Comparison of ENCODE assay signal across 8 cellular contexts in the genomic region with DNA sequence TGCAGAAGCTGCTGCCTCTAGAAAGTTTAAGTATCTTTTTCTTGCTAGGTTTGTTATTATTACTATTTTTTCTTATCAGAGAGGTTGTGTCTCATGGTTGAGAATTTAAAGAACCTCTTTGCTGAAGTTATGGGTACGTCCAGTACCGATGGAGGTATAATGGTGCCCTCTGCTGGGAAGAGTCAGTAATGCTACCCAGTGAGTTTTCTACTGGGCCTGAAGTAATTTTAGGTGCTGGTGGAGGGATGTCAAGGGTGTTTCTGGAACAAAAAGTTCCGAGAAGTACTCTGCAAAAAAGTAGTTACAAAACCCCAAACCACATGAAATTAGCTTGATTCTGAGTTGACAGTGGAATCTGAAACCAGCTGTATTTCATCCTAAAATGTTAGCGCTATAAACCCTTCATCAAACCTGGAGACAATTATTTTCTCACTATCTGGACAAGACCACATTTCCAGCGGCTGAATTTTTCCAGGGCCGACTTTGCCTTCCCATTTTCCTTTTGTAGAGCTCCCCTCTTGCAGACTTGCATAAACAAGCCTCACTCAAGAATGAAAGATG.
DNase-seq lines count a peak whose midpoint lies in the region; ATAC-seq, FAIRE-seq and TF ChIP-seq lines count a peak whose summit lies in the region.

No MANE protein-coding gene starts in this region.

- no peak overlapping the region for H3K14ac ChIP-seq in H1 (ENCODE audit: insufficient read length)

- peak in 2 of 3 experiments; percentile 54 to 59; a peak in 3 of 4 replicates for TF ChIP-seq CTCF in H1 (IDR thresholded peaks at IDR 0.05; ENCODE audit: control extremely low read depth in 1 of 3, insufficient read depth in 1 of 3, low read depth in 1 of 3, low read length in 3 of 3)
- TF ChIP-seq CTCF in tibial artery (IDR thresholded peaks at IDR 0.05), result peak; percentile 51 to 64

- ATAC-seq in GM18858 (IDR thresholded peaks at IDR 0.05; ENCODE audit: unreplicated experiment) (peak; percentile 49), HG03442 (IDR thresholded peaks at IDR 0.05; ENCODE audit: unreplicated experiment) (no peak)

- H2BK12ac ChIP-seq in H1 (ENCODE audit: low read depth, low read length), result no peak overlapping the region

- H3K4ac ChIP-seq in H1 (replicated peaks; ENCODE audit: insufficient read length, low read depth, low read length), result no peak overlapping the region

- H4K20me1 ChIP-seq in H1 (replicated peaks in 1 of 2; ENCODE audit: control insufficient read depth in 1 of 2, insufficient read depth in 2 of 2, low read length in 2 of 2), result no peaks in the 10 kb centered on the region

- H4K8ac ChIP-seq in H1 (ENCODE audit: extremely low read depth, insufficient read depth, low read length), result no peak overlapping the region

- no peaks in the 10 kb centered on the region for H3K23me2 ChIP-seq in H1 (ENCODE audit: low read depth, low read length)

- DNase-seq in COLO829 (ENCODE audit: low spot score) (peak; percentile 48), LoVo (ENCODE audit: low spot score) (peak; percentile 19), H1 (ENCODE audit: low read depth in 1 of 2, low spot score in 2 of 2) (peak in 1 of 2 experiments; percentile 76), middle frontal gyrus (ENCODE audit: extremely low spot score, low spot score) (peak; percentile 8), tibial artery (peak; percentile 63 to 68)

- no peak overlapping the region for H4K91ac ChIP-seq in H1 (replicated peaks; ENCODE audit: insufficient read length, low read length)

- no peak overlapping the region; the same call in 1 of the 2 replicates for H3K27ac ChIP-seq in H1 (ENCODE audit: low read depth, low read length)
- H3K27ac ChIP-seq in tibial artery, result no peak overlapping the region

- H2AK5ac ChIP-seq in H1 (ENCODE audit: low read depth, low read length), result no peak overlapping the region

- H3K36me3 ChIP-seq in H1 (ENCODE audit: control insufficient read depth in 2 of 4, insufficient read depth in 4 of 4, low read length in 3 of 4) (no peaks in the 10 kb centered on the region), tibial artery (no peaks in the 10 kb centered on the region)

- TF ChIP-seq EP300 in H1 (IDR thresholded peaks at IDR 0.05; ENCODE audit: borderline replicate concordance in 1 of 2, low read depth in 2 of 2, low read length in 2 of 2), result no peak

- H3K4me3 ChIP-seq in H1 (ENCODE audit: extremely low read depth in 1 of 4, insufficient read depth in 2 of 4, low read depth in 3 of 4, low read length in 4 of 4) (no peak overlapping the region), tibial artery (no peak overlapping the region)

- FAIRE-seq in TTC549 (lab: Jason Lieb, UNC), result peak; percentile 64
- FAIRE-seq in H1 (lab: Jason Lieb, UNC), result peak; percentile 97

- no peak overlapping the region for H3K56ac ChIP-seq in H1 (replicated peaks; ENCODE audit: insufficient read length, low read depth, low read length)

- H3K18ac ChIP-seq in H1 (ENCODE audit: extremely low read depth, low read length), result no peak overlapping the region

- H2BK15ac ChIP-seq in H1 (ENCODE audit: low read length), result no peak overlapping the region

- H3K9me3 ChIP-seq in H1 (ENCODE audit: insufficient read depth in 2 of 2, low read depth in 1 of 2, low read length in 1 of 2), result no peaks in the 10 kb centered on the region
- H3K9me3 ChIP-seq in tibial artery, result no peaks in the 10 kb centered on the region

- no peak overlapping the region for H3K9ac ChIP-seq in H1 (replicated peaks in 1 of 4; ENCODE audit: extremely low read depth in 1 of 4, low read depth in 3 of 4, low read length in 3 of 4)

- H2AFZ ChIP-seq in H1 (ENCODE audit: low read length), result no peak overlapping the region

- no peak for TF ChIP-seq POLR2A in H1 (IDR thresholded peaks at IDR 0.05; ENCODE audit: control extremely low read depth in 1 of 2, low read depth in 2 of 2, low read length in 2 of 2)

- intact Hi-C loops in tibial artery (cut with DNase I; ENCODE audit: low total_unique reads), result loop anchor here (5.0 kb wide), 1 partner anchor 536 kb away; no protein-coding TSS in a partner anchor

- no peak overlapping the region for H3K23ac ChIP-seq in H1 (ENCODE audit: insufficient read length)

- H3K79me2 ChIP-seq in H1 (ENCODE audit: control insufficient read depth in 1 of 2, insufficient read depth in 2 of 2, low read length in 2 of 2), result no peaks in the 10 kb centered on the region

- no peaks in the 10 kb centered on the region for H3K79me1 ChIP-seq in H1 (ENCODE audit: low read depth, low read length)

- POLR2A ChIA-PET in H1 (lab: Charles Lee; ENCODE audit: partially characterized antibody), result interaction anchor here (0.9 kb wide), 1 partner anchor 94 kb away, joined by 3 read pairs; no protein-coding TSS in a partner anchor

- H2BK5ac ChIP-seq in H1 (ENCODE audit: low read depth, low read length), result no peak overlapping the region

- H3K27me3 ChIP-seq in H1 (replicated peaks in 1 of 4; ENCODE audit: control insufficient read depth in 3 of 4, extremely low read depth in 1 of 4, insufficient read depth in 3 of 4, low read length in 3 of 4) (no peaks in the 10 kb centered on the region), tibial artery (no peaks in the 10 kb centered on the region)

- H2BK120ac ChIP-seq in H1 (replicated peaks; ENCODE audit: low read depth, low read length), result no peak overlapping the region

- H2BK20ac ChIP-seq in H1 (ENCODE audit: low read length), result no peak overlapping the region

- H3K4me2 ChIP-seq in H1 (ENCODE audit: insufficient read depth in 1 of 2, low read depth in 2 of 2, low read length in 2 of 2), result no peak overlapping the region

- TF ChIP-seq RAD21 in H1 (IDR thresholded peaks at IDR 0.05 in 1 of 2, conservative IDR thresholded peaks at IDR 0.05 in 1 of 2; ENCODE audit: low read depth in 2 of 2, low read length in 2 of 2), result peak; percentile 73 to 81

- no peaks in the 10 kb centered on the region for H3K4me1 ChIP-seq in H1 (replicated peaks in 1 of 4; ENCODE audit: control insufficient read depth in 3 of 4, insufficient read depth in 4 of 4, low read length in 3 of 4)
- H3K4me1 ChIP-seq in tibial artery, result no peaks in the 10 kb centered on the region

- no peak overlapping the region for H4K5ac ChIP-seq in H1 (ENCODE audit: insufficient read length, low read depth, low read length)

- CTCF ChIA-PET in H1 (lab: Charles Lee; ENCODE audit: partially characterized antibody), result interaction anchor here (0.5 to 4.5 kb wide), 34 partner anchors 9 to 534 kb away, joined by 3 to 30 read pairs (median 3); no protein-coding TSS in a partner anchor

- 62% methylated on average over 6 of the region's 6 CpGs; no CpG with 5 or more reads in 1 of the 2 experiments for WGBS in H1 (ENCODE audit: extremely low coverage in 1 of 2, insufficient coverage in 1 of 2, insufficient read length in 1 of 2, insufficient replicate concordance in 2 of 2, low coverage in 1 of 2, low lambda C conversion rate in 2 of 2, missing lambda C conversion rate in 1 of 2), 2 experiments

TF ChIP-seq in H1, 55 proteins besides CTCF, POLR2A, EP300 and RAD21 (continues in another document):
- TF ChIP-seq RXRA (IDR thresholded peaks at IDR 0.05; ENCODE audit: insufficient read depth, low read depth, low read length) (no peak), SP2 (IDR thresholded peaks at IDR 0.05; ENCODE audit: low read length) (no peak), CHD1 (IDR thresholded peaks at IDR 0.05; ENCODE audit: low read depth, low read length) (no peak), TEAD4 (IDR thresholded peaks at IDR 0.05; ENCODE audit: low read depth, low read length) (no peak), EGR1 (IDR thresholded peaks at IDR 0.05; ENCODE audit: borderline replicate concordance, low read depth, low read length) (no peak), BRCA1 (IDR thresholded peaks at IDR 0.05; ENCODE audit: low read depth, low read length) (no peak), TAF1 (IDR thresholded peaks at IDR 0.05; ENCODE audit: low read depth, low read length) (no peak), TBP (IDR thresholded peaks at IDR 0.05; ENCODE audit: low read depth, low read length) (no peak)
